ENCODE assay signal across 15 cellular contexts in genomic region chr4:80422727-80423404, GRCh38.
A peak's percentile ranks its signal among the peaks of the same experiment; 100 is the strongest.
DNase-seq lines count a peak whose midpoint lies in the region; ATAC-seq and TF ChIP-seq lines count a peak whose summit lies in the region.
"Had no signal": no experiment of that assay in that cellular context is flagged by ENCODE, and none has a peak within 500 bp of the region (broad histone marks: within the 10 kb centered on the region; RNA-seq: fewer than 3 reads in every experiment).

No MANE protein-coding gene starts in this region.

- H3K27me3 ChIP-seq in PC-3 (ENCODE audit: low read length) (no peaks in the 10 kb centered on the region), spleen (replicated peaks in 1 of 7) (no peaks in the 10 kb centered on the region)

- peak; percentile 94 for ATAC-seq in activated naive CD8-positive, alpha-beta T cell treated with anti-CD3 and anti-CD28 coated beads, Interleukin-2, amount 10 ng/mL, durations not matched to agents 7 days and 5 days (ENCODE audit: low read depth)
- ATAC-seq in HG03039 (IDR thresholded peaks at IDR 0.05; ENCODE audit: unreplicated experiment) (peak; percentile 67), PC-3 (peak; percentile 24; the same call in 1 of the 2 replicates), left cardiac atrium (no peak)
- ATAC-seq: GM23338 had no signal

- 68 to 80% (median 73%) methylated on average over 1 of the region's 1 CpG for WGBS in spleen, 5 donors

- no peak overlapping the region for H3K4me3 Mint-ChIP-seq in activated naive CD8-positive, alpha-beta T cell treated with anti-CD3 and anti-CD28 coated beads, Interleukin-2, amount 10 ng/mL, durations not matched to agents 7 days and 5 days
- no peak overlapping the region for H3K4me3 Mint-ChIP-seq in activated naive CD8-positive, alpha-beta T cell treated with anti-CD3 and anti-CD28 coated beads for 36 hours
- H3K4me3 Mint-ChIP-seq: brain, GM23338 had no signal

- H3K27ac Mint-ChIP-seq in activated naive CD8-positive, alpha-beta T cell treated with anti-CD3 and anti-CD28 coated beads, Interleukin-2, amount 10 ng/mL, durations not matched to agents 7 days and 5 days, result peak overlapping the region; percentile 69
- H3K27ac Mint-ChIP-seq in activated naive CD8-positive, alpha-beta T cell treated with anti-CD3 and anti-CD28 coated beads for 36 hours, result no peak overlapping the region
- H3K27ac Mint-ChIP-seq: brain, GM23338 had no signal

- no peak for TF ChIP-seq POLR2A in spleen (IDR thresholded peaks at IDR 0.05)

- H4K20me1 ChIP-seq in PC-3 (ENCODE audit: low read length), result no peaks in the 10 kb centered on the region

- no peaks in the 10 kb centered on the region for H3K36me3 ChIP-seq in PC-3 (ENCODE audit: low read depth, low read length)
- no peaks in the 10 kb centered on the region for H3K36me3 ChIP-seq in spleen

- H3K27ac ChIP-seq in PC-3 (ENCODE audit: low read length) (no peak overlapping the region), spleen (no peak overlapping the region)
- H3K27ac ChIP-seq: KMS-11, parathyroid adenoma had no signal

- POLR2A ChIA-PET in activated naive CD8-positive, alpha-beta T cell treated with anti-CD3 and anti-CD28 coated beads, Interleukin-2, amount 10 ng/mL, durations not matched to agents 7 days and 5 days (lab: Charles Lee), result interaction anchor here (1.4 kb wide), 1 partner anchor 16 kb away, joined by 6 read pairs; no protein-coding TSS in a partner anchor
- POLR2A ChIA-PET in PC-3 (lab: Charles Lee; ENCODE audit: unreplicated experiment), result no interaction called here

- no peak for DNase-seq in activated naive CD8-positive, alpha-beta T cell treated with anti-CD3 and anti-CD28 coated beads, Interleukin-2, amount 10 ng/mL, durations not matched to agents 7 days and 5 days
- no peak for DNase-seq in activated naive CD8-positive, alpha-beta T cell treated with anti-CD3 and anti-CD28 coated beads for 36 hours
- peak; percentile 6 for DNase-seq in PC-3
- DNase-seq in spleen, result no peak
- no peak for DNase-seq in effector CD4-positive, alpha-beta T cell
- DNase-seq in left cardiac atrium, result no peak
- DNase-seq in NCI-H2227 (lab: John Stamatoyannopoulos, UW; ENCODE audit: unreplicated experiment), result no peak
- DNase-seq: activated CD4-positive, CD25-positive, alpha-beta regulatory T cell; DMS 273 treated with DMSO at 0.1 percent for 48 hours; NCI-H1930 had no signal

- no peak for TF ChIP-seq CTCF in PC-3 (conservative IDR thresholded peaks at IDR 0.05; ENCODE audit: low read depth, low read length)
- no peak for TF ChIP-seq CTCF in spleen (IDR thresholded peaks at IDR 0.05 in 8 of 11, conservative IDR thresholded peaks at IDR 0.05 in 3 of 11)

- H3K4me3 ChIP-seq in PC-3 (ENCODE audit: low read length), result no peak overlapping the region
- H3K4me3 ChIP-seq in spleen, result no peak overlapping the region
- H3K4me3 ChIP-seq: GM23338 had no signal

- no peak overlapping the region for H3K9ac ChIP-seq in PC-3 (ENCODE audit: low read length)
- H3K9ac ChIP-seq: KMS-11, parathyroid adenoma had no signal

- H2AFZ ChIP-seq in PC-3 (ENCODE audit: low read length), result no peak overlapping the region
- H2AFZ ChIP-seq: GM23338, parathyroid adenoma had no signal

- no peaks in the 10 kb centered on the region for H3K9me3 ChIP-seq in PC-3 (ENCODE audit: low read length)
- H3K9me3 ChIP-seq in spleen, result no peaks in the 10 kb centered on the region

- H3K9me3 Mint-ChIP-seq in activated naive CD8-positive, alpha-beta T cell treated with anti-CD3 and anti-CD28 coated beads, Interleukin-2, amount 10 ng/mL, durations not matched to agents 7 days and 5 days, result peaks cover 12% of the 10 kb centered on the region
- H3K9me3 Mint-ChIP-seq in activated naive CD8-positive, alpha-beta T cell treated with anti-CD3 and anti-CD28 coated beads for 36 hours, result peaks cover 2% of the 10 kb centered on the region
- H3K9me3 Mint-ChIP-seq: brain, GM23338 had no signal

- peaks cover 8% of the 10 kb centered on the region for H3K36me3 Mint-ChIP-seq in activated naive CD8-positive, alpha-beta T cell treated with anti-CD3 and anti-CD28 coated beads, Interleukin-2, amount 10 ng/mL, durations not matched to agents 7 days and 5 days
- H3K36me3 Mint-ChIP-seq in activated naive CD8-positive, alpha-beta T cell treated with anti-CD3 and anti-CD28 coated beads for 36 hours, result no peaks in the 10 kb centered on the region
- H3K36me3 Mint-ChIP-seq: brain had no signal

- H3K4me1 ChIP-seq in PC-3 (ENCODE audit: insufficient read depth, low read length) (peaks cover 6% of the 10 kb centered on the region; the same call in 1 of the 2 replicates), spleen (no peaks in the 10 kb centered on the region)
- H3K4me1 ChIP-seq: parathyroid adenoma had no signal

- H3K4me1 Mint-ChIP-seq in activated naive CD8-positive, alpha-beta T cell treated with anti-CD3 and anti-CD28 coated beads, Interleukin-2, amount 10 ng/mL, durations not matched to agents 7 days and 5 days, result peaks cover 15% of the 10 kb centered on the region
- H3K4me1 Mint-ChIP-seq in activated naive CD8-positive, alpha-beta T cell treated with anti-CD3 and anti-CD28 coated beads for 36 hours, result peaks cover 11% of the 10 kb centered on the region

- H3F3A ChIP-seq in PC-3 (ENCODE audit: low read length, unreplicated experiment), result no peaks in the 10 kb centered on the region

- H3K27me3 Mint-ChIP-seq in activated naive CD8-positive, alpha-beta T cell treated with anti-CD3 and anti-CD28 coated beads, Interleukin-2, amount 10 ng/mL, durations not matched to agents 7 days and 5 days, result no peaks in the 10 kb centered on the region
- no peaks in the 10 kb centered on the region for H3K27me3 Mint-ChIP-seq in activated naive CD8-positive, alpha-beta T cell treated with anti-CD3 and anti-CD28 coated beads for 36 hours
- H3K27me3 Mint-ChIP-seq: brain had no signal

- H3K4me2 ChIP-seq in PC-3 (ENCODE audit: low read length), result no peak overlapping the region
- H3K4me2 ChIP-seq: GM23338, KMS-11 had no signal

- no TSS peak for BruUV-seq in PC-3 (replicated peaks; lab: Mats Ljungman, UMichigan)

- H3K79me2 ChIP-seq in PC-3 (ENCODE audit: low read length), result no peaks in the 10 kb centered on the region
- H3K79me2 ChIP-seq: parathyroid adenoma had no signal

- H3K9me2 ChIP-seq in PC-3 (replicated peaks; ENCODE audit: low read length), result no peaks in the 10 kb centered on the region

- CTCF ChIA-PET in PC-3 (lab: Charles Lee), result no interaction called here

- intact Hi-C loops in PC-3 (cut with micrococcal nuclease), result no loop called here
- intact Hi-C loops in spleen (cut with DNase I; ENCODE audit: low total_unique reads), result no loop called here
- intact Hi-C loops in left cardiac atrium (cut with DNase I), result no loop called here

Comparison
In these comparisons a context has a peak if more than half of its experiments do, and no peak if none do; other contexts are left out.
1. ATAC-seq: peak in activated naive CD8-positive, alpha-beta T cell treated with anti-CD3 and anti-CD28 coated beads, Interleukin-2, amount 10 ng/mL, durations not matched to agents 7 days and 5 days (single experiment), HG03039 (single experiment) and PC-3 (single experiment); none in left cardiac atrium (0 of 2).